25 cellular contexts compared by ENCODE assay signal in the genomic region with DNA sequence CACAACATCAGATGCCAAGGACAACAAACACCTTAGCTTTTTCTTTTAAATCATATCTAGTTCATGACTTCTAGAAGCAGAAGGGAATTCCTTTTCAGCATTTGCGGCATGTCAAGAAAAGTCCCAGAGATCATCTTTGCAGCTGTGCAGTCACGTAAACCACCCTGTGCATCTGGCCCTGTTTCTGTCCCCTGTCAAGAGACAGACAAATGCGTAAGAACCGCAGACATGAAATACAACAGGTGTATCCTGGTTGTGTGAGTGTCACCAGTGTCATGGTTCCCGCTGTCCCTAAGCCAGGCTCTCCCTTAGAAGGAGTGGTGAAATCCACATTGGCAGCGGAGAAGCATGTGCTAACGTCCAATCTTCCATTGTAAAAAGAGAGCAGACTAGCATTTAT. TPM values are rescaled to one million over a fixed set of nuclear protein-coding genes. Genes with fewer than 3 reads are reported as not detected.
DNase-seq lines count a peak whose midpoint lies in the region; ATAC-seq lines count a peak whose summit lies in the region.
"Had no signal": no experiment of that assay in that cellular context is flagged by ENCODE, and none has a peak within 500 bp of the region (broad histone marks: within the 10 kb centered on the region; RNA-seq: fewer than 3 reads in every experiment).

No MANE protein-coding gene starts in this region.

- POLR2A ChIA-PET in activated CD4-positive, alpha-beta T cell treated with anti-CD3 and anti-CD28 coated beads, Interleukin-2, amount 10 ng/mL, durations not matched to agents 7 days and 5 days (lab: Charles Lee), result no interaction called here

- peak overlapping the region; percentile 36 for H3K27ac Mint-ChIP-seq in activated CD4-positive, alpha-beta T cell treated with anti-CD3 and anti-CD28 coated beads, Interleukin-2, amount 10 ng/mL, durations not matched to agents 7 days and 5 days
- no peak overlapping the region for H3K27ac Mint-ChIP-seq in activated CD4-positive, alpha-beta T cell treated with anti-CD3 and anti-CD28 coated beads, Interleukin-2, amount 10 ng/mL, durations not matched to agents 24 days and 14 days
- peak overlapping the region; percentile 82 for H3K27ac Mint-ChIP-seq in memory B cell
- H3K27ac Mint-ChIP-seq: activated naive CD8-positive, alpha-beta T cell; dendritic cell treated with granulocyte-macrophage colony-stimulating factor and Interleukin-4, amounts not matched to agents 40 ng/mL and 50 ng/mL, for 4 days; T-helper 2 cell treated with Interferon-gamma antibody and Interleukin-4, amounts not matched to agents 5 μg/mL and 100 μg/mL, for 36 hours had no signal

- no peaks in the 10 kb centered on the region for H3K27me3 ChIP-seq in thymus (ENCODE audit: control insufficient read depth, insufficient read depth)
- H3K27me3 ChIP-seq: right lobe of liver had no signal

- no peaks in the 10 kb centered on the region for H3K9me3 ChIP-seq in thymus (ENCODE audit: control insufficient read depth)
- H3K9me3 ChIP-seq: esophagus squamous epithelium, right lobe of liver had no signal

- H3K27ac ChIP-seq in thymus (ENCODE audit: low read depth), result peak overlapping the region; percentile 67
- H3K27ac ChIP-seq: esophagus squamous epithelium, right lobe of liver, VCaP had no signal

- H3K9me3 Mint-ChIP-seq in activated CD4-positive, alpha-beta T cell treated with anti-CD3 and anti-CD28 coated beads, Interleukin-2, amount 10 ng/mL, durations not matched to agents 7 days and 5 days, result peaks cover 14% of the 10 kb centered on the region
- H3K9me3 Mint-ChIP-seq in activated CD4-positive, alpha-beta T cell treated with anti-CD3 and anti-CD28 coated beads, Interleukin-2, amount 10 ng/mL, durations not matched to agents 24 days and 14 days, result peaks cover 3% of the 10 kb centered on the region
- no peaks in the 10 kb centered on the region for H3K9me3 Mint-ChIP-seq in memory B cell
- H3K9me3 Mint-ChIP-seq: dendritic cell treated with granulocyte-macrophage colony-stimulating factor and Interleukin-4, amounts not matched to agents 40 ng/mL and 50 ng/mL, for 4 days had no signal

- peaks cover 35% of the 10 kb centered on the region for H3K4me1 ChIP-seq in thymus (ENCODE audit: control insufficient read depth, insufficient read depth, low read length)
- H3K4me1 ChIP-seq: right lobe of liver had no signal

- intact Hi-C loops in activated CD4-positive, alpha-beta T cell treated with anti-CD3 and anti-CD28 coated beads, Interleukin-2, amount 10 ng/mL, durations not matched to agents 24 days and 14 days (cut with micrococcal nuclease), result no loop called here

- no peaks in the 10 kb centered on the region for H3K36me3 ChIP-seq in thymus (ENCODE audit: control insufficient read depth, insufficient read depth)
- H3K36me3 ChIP-seq: esophagus squamous epithelium, right lobe of liver had no signal

- no peak overlapping the region for H3K4me3 ChIP-seq in thymus (ENCODE audit: low read length)
- H3K4me3 ChIP-seq: esophagus squamous epithelium, right lobe of liver had no signal

- DNase-seq in activated CD4-positive, alpha-beta T cell treated with anti-CD3 and anti-CD28 coated beads, Interleukin-2, amount 10 ng/mL, durations not matched to agents 7 days and 5 days, result no peak
- no peak for DNase-seq in activated CD4-positive, alpha-beta T cell treated with anti-CD3 and anti-CD28 coated beads, Interleukin-2, amount 10 ng/mL, durations not matched to agents 24 days and 14 days
- no peak for DNase-seq in memory B cell (ENCODE audit: low spot score in 2 of 2)
- DNase-seq: AML-193; central memory CD4-positive, alpha-beta T cell; DMS79 treated with DMSO at 0.1 percent for 48 hours; esophagus squamous epithelium; NCI-H1417; NCI-H82; posterior cingulate gyrus; right lobe of liver; trophoblast cell had no signal

- CTCF ChIA-PET in activated CD4-positive, alpha-beta T cell treated with anti-CD3 and anti-CD28 coated beads, Interleukin-2, amount 10 ng/mL, durations not matched to agents 7 days and 5 days (lab: Charles Lee), result interaction anchor here (1.2 kb wide), 1 partner anchor 10 kb away, joined by 3 read pairs; no protein-coding TSS in a partner anchor

- peak; percentile 70 for ATAC-seq in HG02642 (IDR thresholded peaks at IDR 0.05; ENCODE audit: poor library complexity, unreplicated experiment)
- peak; percentile 74 for ATAC-seq in memory B cell (ENCODE audit: low read depth)
- no peak for ATAC-seq in HG02840 (IDR thresholded peaks at IDR 0.05; ENCODE audit: low FRiP score, unreplicated experiment)
- no peak for ATAC-seq in HG03039 (IDR thresholded peaks at IDR 0.05; ENCODE audit: unreplicated experiment)
- ATAC-seq in GM21723 (IDR thresholded peaks at IDR 0.05; ENCODE audit: unreplicated experiment), result no peak
- ATAC-seq: right lobe of liver, SK-N-SH treated with all-trans-retinoic acid at 6 μM for 48 hours had no signal

- H3K36me3 Mint-ChIP-seq in activated CD4-positive, alpha-beta T cell treated with anti-CD3 and anti-CD28 coated beads, Interleukin-2, amount 10 ng/mL, durations not matched to agents 7 days and 5 days (ENCODE audit: low read depth), result peaks cover 63% of the 10 kb centered on the region
- H3K36me3 Mint-ChIP-seq in activated CD4-positive, alpha-beta T cell treated with anti-CD3 and anti-CD28 coated beads, Interleukin-2, amount 10 ng/mL, durations not matched to agents 24 days and 14 days (ENCODE audit: low read depth), result peaks cover 9% of the 10 kb centered on the region
- peaks cover 19% of the 10 kb centered on the region for H3K36me3 Mint-ChIP-seq in memory B cell
- H3K36me3 Mint-ChIP-seq: activated naive CD8-positive, alpha-beta T cell had no signal

- no peak overlapping the region for H3K4me3 Mint-ChIP-seq in activated CD4-positive, alpha-beta T cell treated with anti-CD3 and anti-CD28 coated beads, Interleukin-2, amount 10 ng/mL, durations not matched to agents 7 days and 5 days
- H3K4me3 Mint-ChIP-seq in activated CD4-positive, alpha-beta T cell treated with anti-CD3 and anti-CD28 coated beads, Interleukin-2, amount 10 ng/mL, durations not matched to agents 24 days and 14 days, result no peak overlapping the region
- H3K4me3 Mint-ChIP-seq in memory B cell, result peak overlapping the region; percentile 21
- H3K4me3 Mint-ChIP-seq: activated naive CD8-positive, alpha-beta T cell; dendritic cell treated with granulocyte-macrophage colony-stimulating factor and Interleukin-4, amounts not matched to agents 40 ng/mL and 50 ng/mL, for 4 days; T-helper 2 cell treated with Interferon-gamma antibody and Interleukin-4, amounts not matched to agents 5 μg/mL and 100 μg/mL, for 36 hours had no signal

- no peaks in the 10 kb centered on the region for H3K27me3 Mint-ChIP-seq in activated CD4-positive, alpha-beta T cell treated with anti-CD3 and anti-CD28 coated beads, Interleukin-2, amount 10 ng/mL, durations not matched to agents 7 days and 5 days
- H3K27me3 Mint-ChIP-seq in activated CD4-positive, alpha-beta T cell treated with anti-CD3 and anti-CD28 coated beads, Interleukin-2, amount 10 ng/mL, durations not matched to agents 24 days and 14 days, result no peaks in the 10 kb centered on the region
- no peaks in the 10 kb centered on the region for H3K27me3 Mint-ChIP-seq in memory B cell
- H3K27me3 Mint-ChIP-seq: activated naive CD8-positive, alpha-beta T cell; dendritic cell treated with granulocyte-macrophage colony-stimulating factor and Interleukin-4, amounts not matched to agents 40 ng/mL and 50 ng/mL, for 4 days had no signal

- H3K4me1 Mint-ChIP-seq in activated CD4-positive, alpha-beta T cell treated with anti-CD3 and anti-CD28 coated beads, Interleukin-2, amount 10 ng/mL, durations not matched to agents 7 days and 5 days, result peaks cover 80% of the 10 kb centered on the region
- peaks cover 59% of the 10 kb centered on the region for H3K4me1 Mint-ChIP-seq in activated CD4-positive, alpha-beta T cell treated with anti-CD3 and anti-CD28 coated beads, Interleukin-2, amount 10 ng/mL, durations not matched to agents 24 days and 14 days
- peaks cover 59% of the 10 kb centered on the region for H3K4me1 Mint-ChIP-seq in memory B cell

- 15% methylated on average over 7 of the region's 7 CpGs for WGBS in thymus

RNA-seq across cellular contexts. Expression of a gene that starts 28.1 kb away (rescaled TPM):
- 10 to 100 TPM in 1 of 2 experiments, 1 to 10 TPM in 1; 9.5 to 12.2 TPM for total RNA-seq in activated CD4-positive, alpha-beta T cell treated with anti-CD3 and anti-CD28 coated beads, Interleukin-2, amount 10 ng/mL, durations not matched to agents 7 days and 5 days
- 1.2 TPM in 2 replicates for total RNA-seq in activated CD4-positive, alpha-beta T cell treated with anti-CD3 and anti-CD28 coated beads, Interleukin-2, amount 10 ng/mL, durations not matched to agents 24 days and 14 days
- polyA plus RNA-seq in thymus, result 17.1 TPM
- total RNA-seq: A172, H4 had no signal
- polyA plus RNA-seq: neural cell had no signal

Comparison
In these comparisons a context has a peak if more than half of its experiments do, and no peak if none do; other contexts are left out.
1. ATAC-seq: peak in HG02642 (single experiment) and memory B cell (single experiment); none in HG02840 (single experiment), HG03039 (single experiment) and GM21723 (single experiment).